11 cellular contexts compared by ENCODE assay signal in the genomic region with DNA sequence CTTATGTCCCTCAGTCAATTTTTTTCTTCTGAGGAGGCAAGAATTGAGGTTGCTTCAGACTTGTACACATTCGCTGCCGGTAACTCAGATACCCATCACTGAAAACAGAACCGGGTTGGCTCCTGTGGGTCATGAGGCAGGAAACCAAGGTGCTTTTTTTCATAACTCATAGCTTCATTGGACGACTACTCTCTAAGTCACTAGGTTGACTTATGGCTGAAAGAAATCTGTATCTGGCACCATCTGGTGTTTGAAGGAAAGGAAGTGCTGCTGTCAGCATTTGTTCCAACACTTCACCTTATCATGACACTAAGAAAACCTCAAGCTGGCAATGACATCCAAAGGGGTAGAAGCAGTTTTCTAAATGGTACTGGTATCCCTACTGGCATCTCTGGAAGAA.
DNase-seq lines count a peak whose midpoint lies in the region; ATAC-seq, FAIRE-seq and TF ChIP-seq lines count a peak whose summit lies in the region.
"Had no signal": no experiment of that assay in that cellular context is flagged by ENCODE, and none has a peak within 500 bp of the region (broad histone marks: within the 10 kb centered on the region; RNA-seq: fewer than 3 reads in every experiment).

No MANE protein-coding gene starts in this region.

- no peak overlapping the region for H4K8ac ChIP-seq in H1 (ENCODE audit: extremely low read depth, insufficient read depth, low read length)

- TF ChIP-seq EP300 in H1 (IDR thresholded peaks at IDR 0.05; ENCODE audit: borderline replicate concordance in 1 of 2, low read depth in 2 of 2, low read length in 2 of 2), result no peak

- DNase-seq in stimulated activated CD4-positive, alpha-beta T cell treated with anti-CD3 and anti-CD28 coated beads, Interleukin-1b, Interleukin-23, amount 100 ng/mL, for 48 hours, result peak; percentile 50
- DNase-seq in stimulated activated CD4-positive, alpha-beta T cell treated with anti-CD3 and anti-CD28 coated beads, Interleukin-12 subunit alpha, Interleukin-12 subunit beta, amount 100 ng/mL, for 4 hours, result no peak
- DNase-seq in activated CD4-positive, alpha-beta T cell treated with anti-CD3 and anti-CD28 coated beads for 4 hours, result peak; percentile 19
- DNase-seq in H1 (ENCODE audit: low read depth in 1 of 2, low spot score in 2 of 2) (no peak), foreskin melanocyte (no peak)
- DNase-seq: left colon had no signal

- CTCF ChIA-PET in H1 (lab: Charles Lee; ENCODE audit: partially characterized antibody), result interaction anchor here (1.1 to 5.2 kb wide), 4 partner anchors 20 to 281 kb away, joined by 3 to 42 read pairs (median 3); no protein-coding TSS in a partner anchor

- H3K79me2 ChIP-seq in H1 (ENCODE audit: control insufficient read depth in 1 of 2, insufficient read depth in 2 of 2, low read length in 2 of 2), result no peaks in the 10 kb centered on the region; a peak in 1 of 4 replicates

- H2BK120ac ChIP-seq in H1 (replicated peaks; ENCODE audit: low read depth, low read length), result no peak overlapping the region

- no peaks in the 10 kb centered on the region for H3K9me3 ChIP-seq in H1 (ENCODE audit: insufficient read depth in 2 of 2, low read depth in 1 of 2, low read length in 1 of 2)
- H3K9me3 ChIP-seq: BLaER1 treated with 17β-estradiol and CSF1 and Interleukin-3, amounts not matched to agents 10 nM and 100 nM; vagina had no signal

- H3K23me2 ChIP-seq in H1 (ENCODE audit: low read depth, low read length), result no peaks in the 10 kb centered on the region

- H3K56ac ChIP-seq in H1 (replicated peaks; ENCODE audit: insufficient read length, low read depth, low read length), result no peak overlapping the region

- H3K27me3 ChIP-seq in H1 (replicated peaks in 1 of 4; ENCODE audit: control insufficient read depth in 3 of 4, extremely low read depth in 1 of 4, insufficient read depth in 3 of 4, low read length in 3 of 4), result no peaks in the 10 kb centered on the region
- H3K27me3 ChIP-seq: BLaER1 treated with 17β-estradiol and CSF1 and Interleukin-3, amounts not matched to agents 10 nM and 100 nM; vagina had no signal

- no peaks in the 10 kb centered on the region for H3K4me1 ChIP-seq in H1 (replicated peaks in 1 of 4; ENCODE audit: control insufficient read depth in 3 of 4, insufficient read depth in 4 of 4, low read length in 3 of 4)
- H3K4me1 ChIP-seq: BLaER1 treated with 17β-estradiol and CSF1 and Interleukin-3, amounts not matched to agents 10 nM and 100 nM; vagina had no signal

- H2BK5ac ChIP-seq in H1 (ENCODE audit: low read depth, low read length), result no peak overlapping the region

- no peaks in the 10 kb centered on the region for H3K36me3 ChIP-seq in H1 (ENCODE audit: control insufficient read depth in 2 of 4, insufficient read depth in 4 of 4, low read length in 3 of 4)
- H3K36me3 ChIP-seq: BLaER1 treated with 17β-estradiol and CSF1 and Interleukin-3, amounts not matched to agents 10 nM and 100 nM; vagina had no signal

- H3K4ac ChIP-seq in H1 (replicated peaks; ENCODE audit: insufficient read length, low read depth, low read length), result no peak overlapping the region

- no peaks in the 10 kb centered on the region for H3K79me1 ChIP-seq in H1 (ENCODE audit: low read depth, low read length)

- no peak overlapping the region for H2AFZ ChIP-seq in H1 (ENCODE audit: low read length)

- no peak overlapping the region for H3K4me3 ChIP-seq in H1 (ENCODE audit: extremely low read depth in 1 of 4, insufficient read depth in 2 of 4, low read depth in 3 of 4, low read length in 4 of 4)
- H3K4me3 ChIP-seq: BLaER1 treated with 17β-estradiol and CSF1 and Interleukin-3, amounts not matched to agents 10 nM and 100 nM; vagina had no signal

- no peaks in the 10 kb centered on the region for H4K20me1 ChIP-seq in H1 (replicated peaks in 1 of 2; ENCODE audit: control insufficient read depth in 1 of 2, insufficient read depth in 2 of 2, low read length in 2 of 2)
- H4K20me1 ChIP-seq: BLaER1 treated with 17β-estradiol and CSF1 and Interleukin-3, amounts not matched to agents 10 nM and 100 nM had no signal

- H2BK15ac ChIP-seq in H1 (ENCODE audit: low read length), result no peak overlapping the region

- POLR2A ChIA-PET in H1 (lab: Charles Lee; ENCODE audit: partially characterized antibody), result no interaction called here

- no peak overlapping the region for H3K23ac ChIP-seq in H1 (ENCODE audit: insufficient read length)

- no peak overlapping the region for H2BK12ac ChIP-seq in H1 (ENCODE audit: low read depth, low read length)

- no peak overlapping the region for H3K4me2 ChIP-seq in H1 (ENCODE audit: insufficient read depth in 1 of 2, low read depth in 2 of 2, low read length in 2 of 2)
- H3K4me2 ChIP-seq: BLaER1 treated with 17β-estradiol and CSF1 and Interleukin-3, amounts not matched to agents 10 nM and 100 nM had no signal

- H2BK20ac ChIP-seq in H1 (ENCODE audit: low read length), result no peak overlapping the region

- H2AK5ac ChIP-seq in H1 (ENCODE audit: low read depth, low read length), result no peak overlapping the region

- H3K14ac ChIP-seq in H1 (ENCODE audit: insufficient read length), result no peak overlapping the region

- no peak for FAIRE-seq in H1 (lab: Jason Lieb, UNC)

- WGBS in H1 (ENCODE audit: extremely low coverage in 1 of 2, insufficient coverage in 1 of 2, insufficient read length in 1 of 2, insufficient replicate concordance in 2 of 2, low coverage in 1 of 2, low lambda C conversion rate in 2 of 2, missing lambda C conversion rate in 1 of 2), 2 experiments, result 89% methylated on average over 4 of the region's 4 CpGs; no CpG with 5 or more reads in 1 of the 2 experiments

- no peak overlapping the region for H3K27ac ChIP-seq in H1 (ENCODE audit: low read depth, low read length)
- H3K27ac ChIP-seq: BLaER1 treated with 17β-estradiol and CSF1 and Interleukin-3, amounts not matched to agents 10 nM and 100 nM; vagina had no signal

- no peak overlapping the region for H3K18ac ChIP-seq in H1 (ENCODE audit: extremely low read depth, low read length)

- no peak for ATAC-seq in HG03095 (IDR thresholded peaks at IDR 0.05; ENCODE audit: unreplicated experiment)
- ATAC-seq in GM18511 (IDR thresholded peaks at IDR 0.05; ENCODE audit: unreplicated experiment), result no peak
- no peak for ATAC-seq in GM18909 (IDR thresholded peaks at IDR 0.05; ENCODE audit: poor library complexity, unreplicated experiment)
- ATAC-seq: left colon had no signal

- TF ChIP-seq CTCF in H1 (IDR thresholded peaks at IDR 0.05; ENCODE audit: control extremely low read depth in 1 of 3, insufficient read depth in 1 of 3, low read depth in 1 of 3, low read length in 3 of 3), result no peak

- no peak overlapping the region for H4K91ac ChIP-seq in H1 (replicated peaks; ENCODE audit: insufficient read length, low read length)

- no peak for TF ChIP-seq POLR2A in H1 (IDR thresholded peaks at IDR 0.05; ENCODE audit: control extremely low read depth in 1 of 2, low read depth in 2 of 2, low read length in 2 of 2)

- H3K9ac ChIP-seq in H1 (replicated peaks in 1 of 4; ENCODE audit: extremely low read depth in 1 of 4, low read depth in 3 of 4, low read length in 3 of 4), result no peak overlapping the region
- H3K9ac ChIP-seq: BLaER1 treated with 17β-estradiol and CSF1 and Interleukin-3, amounts not matched to agents 10 nM and 100 nM had no signal

- no peak for TF ChIP-seq RAD21 in H1 (IDR thresholded peaks at IDR 0.05 in 1 of 2, conservative IDR thresholded peaks at IDR 0.05 in 1 of 2; ENCODE audit: low read depth in 2 of 2, low read length in 2 of 2)

- H4K5ac ChIP-seq in H1 (ENCODE audit: insufficient read length, low read depth, low read length), result no peak overlapping the region

TF ChIP-seq in H1, 55 proteins besides CTCF, POLR2A, EP300 and RAD21:
- 0 out of 2 replicates have a peak, but pooled peaks have one; percentile 5 for TF ChIP-seq MAFK (IDR thresholded peaks at IDR 0.05; ENCODE audit: low read depth, low read length)
- no peak for TF ChIP-seq NANOG (IDR thresholded peaks at IDR 0.05; ENCODE audit: insufficient read depth, low read depth, low read length, poor library complexity, severe bottlenecking)

Comparison
In these comparisons a context has a peak if more than half of its experiments do, and no peak if none do; other contexts are left out.
1. DNase-seq: peak in stimulated activated CD4-positive, alpha-beta T cell treated with anti-CD3 and anti-CD28 coated beads, Interleukin-1b, Interleukin-23, amount 100 ng/mL, for 48 hours (single experiment) and activated CD4-positive, alpha-beta T cell treated with anti-CD3 and anti-CD28 coated beads for 4 hours (2 of 2); none in stimulated activated CD4-positive, alpha-beta T cell treated with anti-CD3 and anti-CD28 coated beads, Interleukin-12 subunit alpha, Interleukin-12 subunit beta, amount 100 ng/mL, for 4 hours (single experiment), H1 (0 of 2) and foreskin melanocyte (single experiment).